ENCODE assay signal across 16 cellular contexts in genomic region chr1:207021139-207021861, GRCh38. TPM values are rescaled to one million over a fixed set of nuclear protein-coding genes. Genes with fewer than 3 reads are reported as not detected.
DNase-seq lines count a peak whose midpoint lies in the region; ATAC-seq, FAIRE-seq and TF ChIP-seq lines count a peak whose summit lies in the region.
"Had no signal": no experiment of that assay in that cellular context is flagged by ENCODE, and none has a peak within 500 bp of the region (broad histone marks: within the 10 kb centered on the region; RNA-seq: fewer than 3 reads in every experiment).

No MANE protein-coding gene starts in this region.

- BruUV-seq in IMR-90 (replicated peaks; lab: Mats Ljungman, UMichigan) = no TSS peak

- peak overlapping the region; percentile 55 for H3K27ac Mint-ChIP-seq in astrocyte (ENCODE audit: unreplicated experiment)
- H3K27ac Mint-ChIP-seq: activated naive CD8-positive, alpha-beta T cell treated with anti-CD3 and anti-CD28 coated beads, Interleukin-2, amount 10 ng/mL, durations not matched to agents 7 days and 5 days; stimulated activated naive CD8-positive, alpha-beta T cell treated with anti-CD3 and anti-CD28 coated beads, Interleukin-15, Interleukin-2, amounts not matched to agents 100 ng/mL and 50 ng/mL, for 24 hours; T-helper 1 cell treated with Interleukin-12 subunit alpha and Interleukin-12 subunit beta and Interleukin-4 antibody, amounts not matched to agents 30 μg/mL and 1 μg/mL, for 36 hours had no signal

- no peak for TF ChIP-seq POLR2A in IMR-90 (IDR thresholded peaks at IDR 0.05; ENCODE audit: low read depth, low read length)

- ATAC-seq in IMR-90 (ENCODE audit: low read depth) = peak; percentile 55
- ATAC-seq in GM18502 (IDR thresholded peaks at IDR 0.05; ENCODE audit: poor library complexity, unreplicated experiment) = no peak

- FAIRE-seq in astrocyte (lab: Jason Lieb, UNC) = no peak
- FAIRE-seq in D721Med (lab: Jason Lieb, UNC) = no peak

- TF ChIP-seq CTCF in IMR-90 (conservative IDR thresholded peaks at IDR 0.05; ENCODE audit: low read depth, low read length) (no peak), astrocyte (IDR thresholded peaks at IDR 0.05; ENCODE audit: insufficient read depth, low read depth, low read length) (no peak), hepatocyte (IDR thresholded peaks at IDR 0.05; ENCODE audit: poor library complexity) (no peak), D721Med (IDR thresholded peaks at IDR 0.05; ENCODE audit: insufficient read depth, missing control alignments) (no peak), GM20000 (IDR thresholded peaks at IDR 0.05; ENCODE audit: extremely low read depth, missing control alignments) (no peak)

- H3K14ac ChIP-seq in IMR-90 (replicated peaks; ENCODE audit: low read depth, low read length) = peak overlapping the region; percentile 74

- peak overlapping the region; percentile 28 for H3K4ac ChIP-seq in IMR-90 (ENCODE audit: low read depth, low read length)

- no peak overlapping the region for H2BK5ac ChIP-seq in IMR-90 (ENCODE audit: low read depth, low read length, poor library complexity, severe bottlenecking)

- dilution Hi-C loops in IMR-90 (cut with HindIII; ENCODE audit: low sequenced_read_pairs, unreplicated experiment) = no loop called here

- DNase-seq in IMR-90 (peak; percentile 73), astrocyte (ENCODE audit: low read depth) (peak; percentile 82), hepatocyte (ENCODE audit: low spot score) (no peak), D721Med (ENCODE audit: insufficient read length, low spot score) (no peak), GM20000 (ENCODE audit: low spot score) (no peak), NCI-H2029 (lab: John Stamatoyannopoulos, UW) (no peak)
- DNase-seq: activated naive CD8-positive, alpha-beta T cell treated with anti-CD3 and anti-CD28 coated beads, Interleukin-2, amount 10 ng/mL, durations not matched to agents 7 days and 5 days; GOT3; mesenchymal stem cell; NCI-H2081 treated with DMSO at 0.1 percent for 48 hours; stimulated activated CD4-positive, alpha-beta T cell treated with anti-CD3 and anti-CD28 coated beads, Interleukin-4, amount 100 ng/mL, for 4 hours had no signal

- H3K4me2 ChIP-seq in IMR-90 (ENCODE audit: low read depth, low read length) (no peak overlapping the region), astrocyte (ENCODE audit: low read length) (peak overlapping the region; percentile 50), hepatocyte (no peak overlapping the region)

- no peaks in the 10 kb centered on the region for H3K79me2 ChIP-seq in astrocyte (ENCODE audit: insufficient read depth, low read length)
- H3K79me2 ChIP-seq in hepatocyte = no peaks in the 10 kb centered on the region
- H3K79me2 ChIP-seq: parathyroid adenoma had no signal

- intact Hi-C loops in IMR-90 (cut with micrococcal nuclease) = no loop called here

- H2BK120ac ChIP-seq in IMR-90 (ENCODE audit: low read depth, low read length) = peak overlapping the region; percentile 7; the same call in 1 of the 2 replicates

- no peak overlapping the region for H4K91ac ChIP-seq in IMR-90 (ENCODE audit: insufficient read depth, low read depth, low read length)

- H3K27me3 ChIP-seq in IMR-90 (ENCODE audit: control insufficient read depth, insufficient read depth, low read length) (no peaks in the 10 kb centered on the region; the same call in 1 of the 2 replicates), astrocyte (ENCODE audit: insufficient read depth, low read length) (no peaks in the 10 kb centered on the region), hepatocyte (no peaks in the 10 kb centered on the region)

- TF ChIP-seq RAD21 in IMR-90 (IDR thresholded peaks at IDR 0.05; ENCODE audit: low read length) = no peak

- peaks cover 14% of the 10 kb centered on the region for H3K9me1 ChIP-seq in IMR-90 (ENCODE audit: insufficient read depth, low read length)

- H3K9ac ChIP-seq in IMR-90 (ENCODE audit: low read depth, low read length) (no peak overlapping the region), astrocyte (ENCODE audit: low read length) (peak overlapping the region; percentile 10)
- H3K9ac ChIP-seq: parathyroid adenoma had no signal

- H3K79me1 ChIP-seq in IMR-90 (ENCODE audit: low read depth in 1 of 2, low read length in 2 of 2) = no peaks in the 10 kb centered on the region

- H2BK20ac ChIP-seq in IMR-90 (ENCODE audit: low read depth, low read length) = peak overlapping the region; percentile 48; the same call in 1 of the 2 replicates

- H2BK15ac ChIP-seq in IMR-90 (ENCODE audit: low read depth, low read length) = no peak overlapping the region; the same call in 2 of the 3 replicates

- H3K27me3 Mint-ChIP-seq in astrocyte (ENCODE audit: low read depth, unreplicated experiment) = peaks cover under 1% of the 10 kb centered on the region

- WGBS in IMR-90 (ENCODE audit: extremely low coverage in 2 of 2, insufficient read length in 1 of 2), 2 experiments = 40% methylated on average over 1 of the region's 8 CpGs; no CpG with 5 or more reads in 1 of the 2 experiments
- WGBS in hepatocyte (ENCODE audit: low lambda C conversion rate, missing lambda C conversion rate) = 63% methylated on average over 8 of the region's 8 CpGs

- no peaks in the 10 kb centered on the region for H3K36me3 Mint-ChIP-seq in astrocyte (ENCODE audit: low read depth, unreplicated experiment)
- H3K36me3 Mint-ChIP-seq: activated naive CD8-positive, alpha-beta T cell treated with anti-CD3 and anti-CD28 coated beads, Interleukin-2, amount 10 ng/mL, durations not matched to agents 7 days and 5 days had no signal

- no peak overlapping the region for H3K18ac ChIP-seq in IMR-90 (ENCODE audit: low read depth, low read length)

- H4K20me1 ChIP-seq in IMR-90 (ENCODE audit: insufficient read depth, low read length) = no peaks in the 10 kb centered on the region
- no peaks in the 10 kb centered on the region for H4K20me1 ChIP-seq in astrocyte (ENCODE audit: insufficient read depth, low read length)
- H4K20me1 ChIP-seq in hepatocyte (ENCODE audit: insufficient read depth, poor library complexity, severe bottlenecking) = no peaks in the 10 kb centered on the region

- H3K23ac ChIP-seq in IMR-90 (ENCODE audit: low read depth, low read length) = 0 out of 2 replicates have a peak overlapping the region, but pooled peaks have one; percentile 16

- H4K5ac ChIP-seq in IMR-90 (ENCODE audit: low read depth, low read length) = no peak overlapping the region

- POLR2A ChIA-PET in IMR-90 (lab: Charles Lee; ENCODE audit: unreplicated experiment) = no interaction called here

- CTCF ChIA-PET in IMR-90 (lab: Yijun Ruan, JAX) = no interaction called here

- H3K56ac ChIP-seq in IMR-90 (ENCODE audit: extremely low read depth, insufficient read depth, low read length) = no peak overlapping the region

- H3K36me3 ChIP-seq in IMR-90 (ENCODE audit: control insufficient read depth, insufficient read depth, low read length) = no peaks in the 10 kb centered on the region
- H3K36me3 ChIP-seq in astrocyte (ENCODE audit: insufficient read depth, low read length) = no peaks in the 10 kb centered on the region
- H3K36me3 ChIP-seq in hepatocyte (replicated peaks; ENCODE audit: insufficient read depth, low read depth) = no peaks in the 10 kb centered on the region

- no peaks in the 10 kb centered on the region for H3K9me3 Mint-ChIP-seq in astrocyte (ENCODE audit: unreplicated experiment)
- H3K9me3 Mint-ChIP-seq: activated naive CD8-positive, alpha-beta T cell treated with anti-CD3 and anti-CD28 coated beads, Interleukin-2, amount 10 ng/mL, durations not matched to agents 7 days and 5 days; stimulated activated naive CD8-positive, alpha-beta T cell treated with anti-CD3 and anti-CD28 coated beads, Interleukin-15, Interleukin-2, amounts not matched to agents 100 ng/mL and 50 ng/mL, for 24 hours; T-helper 1 cell treated with Interleukin-12 subunit alpha and Interleukin-12 subunit beta and Interleukin-4 antibody, amounts not matched to agents 30 μg/mL and 1 μg/mL, for 36 hours had no signal

- peak overlapping the region; percentile 3; the same call in 1 of the 2 replicates for H2AK5ac ChIP-seq in IMR-90 (ENCODE audit: low read depth, low read length)

- H3K4me1 ChIP-seq in IMR-90 (ENCODE audit: control insufficient read depth, insufficient read depth, low read length) (peaks cover 6% of the 10 kb centered on the region), astrocyte (ENCODE audit: insufficient read depth, low read length) (peaks cover 41% of the 10 kb centered on the region), hepatocyte (ENCODE audit: insufficient read depth) (peaks cover 37% of the 10 kb centered on the region)
- H3K4me1 ChIP-seq: parathyroid adenoma had no signal

- H3K4me1 Mint-ChIP-seq in astrocyte (ENCODE audit: low read depth, unreplicated experiment) = peaks cover 33% of the 10 kb centered on the region

- in situ Hi-C loops in IMR-90 (cut with MboI; ENCODE audit: low sequenced_read_pairs) = no loop called here

- H3K27ac ChIP-seq in IMR-90 (ENCODE audit: insufficient read depth, low read length) (no peak overlapping the region), astrocyte (ENCODE audit: low read depth, low read length) (peak overlapping the region; percentile 45), hepatocyte (peak overlapping the region; percentile 100), temporal lobe (ENCODE audit: low read depth, low read length) (peak overlapping the region; percentile 59)
- H3K27ac ChIP-seq: parathyroid adenoma had no signal

- H3K4me3 ChIP-seq in IMR-90 (ENCODE audit: insufficient read depth, low read depth, low read length) (no peak overlapping the region), astrocyte (ENCODE audit: insufficient read depth, low read depth, low read length) (no peak overlapping the region), hepatocyte (no peak overlapping the region)

- H2AFZ ChIP-seq in IMR-90 (replicated peaks; ENCODE audit: low read length, poor library complexity) (peak overlapping the region; percentile 76), astrocyte (ENCODE audit: low read depth, low read length) (peak overlapping the region; percentile 22), hepatocyte (no peak overlapping the region)
- H2AFZ ChIP-seq: parathyroid adenoma had no signal

- H3K9me3 ChIP-seq in IMR-90 (ENCODE audit: control insufficient read depth, insufficient read depth, low read length) (no peaks in the 10 kb centered on the region), astrocyte (ENCODE audit: insufficient read depth, low read depth, low read length) (no peaks in the 10 kb centered on the region), hepatocyte (ENCODE audit: low read depth) (no peaks in the 10 kb centered on the region)

- no peaks in the 10 kb centered on the region for H3K9me2 ChIP-seq in hepatocyte (replicated peaks; ENCODE audit: insufficient read depth)

- no peak overlapping the region for H3K4me3 Mint-ChIP-seq in astrocyte (ENCODE audit: unreplicated experiment)
- H3K4me3 Mint-ChIP-seq: activated naive CD8-positive, alpha-beta T cell treated with anti-CD3 and anti-CD28 coated beads, Interleukin-2, amount 10 ng/mL, durations not matched to agents 7 days and 5 days; stimulated activated naive CD8-positive, alpha-beta T cell treated with anti-CD3 and anti-CD28 coated beads, Interleukin-15, Interleukin-2, amounts not matched to agents 100 ng/mL and 50 ng/mL, for 24 hours; T-helper 1 cell treated with Interleukin-12 subunit alpha and Interleukin-12 subunit beta and Interleukin-4 antibody, amounts not matched to agents 30 μg/mL and 1 μg/mL, for 36 hours had no signal

- peak overlapping the region; percentile 67 for H2AK9ac ChIP-seq in IMR-90 (replicated peaks; ENCODE audit: low read depth, low read length, poor library complexity)

- peak overlapping the region in 1 of 2 experiments; percentile 37; a peak in 1 of 4 replicates for H4K8ac ChIP-seq in IMR-90 (ENCODE audit: low read depth in 2 of 2, low read length in 2 of 2)

RNA-seq across cellular contexts. Expression of gene C1orf116, which starts 11.3 kb away (rescaled TPM):
- total RNA-seq in IMR-90 (2012; rRNA removed) (under 0.01 TPM in 1 of 2 replicates, not detected in the other), astrocyte (0.14 and 0.86 TPM in 2 replicates), hepatocyte (16.7 and 18.3 TPM in 2 replicates), temporal lobe (under 0.01 TPM)
- polyA plus RNA-seq in IMR-90 (2012; rRNA removed) (0.03 TPM in 1 of 2 replicates, not detected in the other), hepatocyte (15.7 and 18.7 TPM in 2 replicates)
- 0.01 TPM in 1 of 2 replicates, not detected in the other for polyA plus RNA-seq in IMR-90 (2012; cell fraction: cytosol; rRNA removed)
- polyA plus RNA-seq in IMR-90 (2012; cell fraction: nucleus; rRNA removed; ENCODE audit: low replicate concordance) = 0.01 and 0.03 TPM in 2 replicates
- total RNA-seq: activated naive CD8-positive, alpha-beta T cell treated with anti-CD3 and anti-CD28 coated beads, Interleukin-2, amount 10 ng/mL, durations not matched to agents 7 days and 5 days had no signal

RNA-seq across cellular contexts. Expression of gene YOD1, which starts 29.7 kb away (rescaled TPM):
- total RNA-seq in IMR-90 (2012; rRNA removed) (5.4 and 10.3 TPM in 2 replicates), astrocyte (13.4 and 14.8 TPM in 2 replicates), hepatocyte (25.7 and 25.8 TPM in 2 replicates), temporal lobe (14.8 TPM)
- polyA plus RNA-seq in IMR-90 (2012; rRNA removed) (1.6 and 1.8 TPM in 2 replicates), hepatocyte (4.5 and 5.6 TPM in 2 replicates)
- polyA plus RNA-seq in IMR-90 (2012; cell fraction: cytosol; rRNA removed) = 0.17 and 0.26 TPM in 2 replicates
- 0.81 and 3.8 TPM in 2 replicates for polyA plus RNA-seq in IMR-90 (2012; cell fraction: nucleus; rRNA removed; ENCODE audit: low replicate concordance)

RNA-seq across cellular contexts. Expression of gene PFKFB2, which starts 31.8 kb away (rescaled TPM):
- total RNA-seq in IMR-90 (2012; rRNA removed) = 1.3 and 1.7 TPM in 2 replicates
- polyA plus RNA-seq in IMR-90 (2012; rRNA removed) = 0.53 and 0.62 TPM in 2 replicates
- 0.14 TPM in 2 replicates for polyA plus RNA-seq in IMR-90 (2012; cell fraction: cytosol; rRNA removed)
- polyA plus RNA-seq in IMR-90 (2012; cell fraction: nucleus; rRNA removed; ENCODE audit: low replicate concordance) = 0.27 and 1.4 TPM in 2 replicates
- 6.2 and 6.9 TPM in 2 replicates for total RNA-seq in astrocyte
- total RNA-seq in hepatocyte = 19.2 and 23.6 TPM in 2 replicates
- 9.5 and 10.0 TPM in 2 replicates for polyA plus RNA-seq in hepatocyte
- total RNA-seq in temporal lobe = 6.4 TPM

RNA-seq across cellular contexts. Expression of gene FCAMR, which starts 51.0 kb away (rescaled TPM):
- total RNA-seq in IMR-90 (2012; rRNA removed) (not detected in 2 replicates), astrocyte (not detected in 2 replicates), hepatocyte (0.52 and 0.70 TPM in 2 replicates), temporal lobe (not detected)
- polyA plus RNA-seq in IMR-90 (2012; rRNA removed) (not detected in 2 replicates), hepatocyte (0.52 TPM in 1 of 2 replicates, not detected in the other)
- not detected in 2 replicates for polyA plus RNA-seq in IMR-90 (2012; cell fraction: cytosol; rRNA removed)
- 0.05 TPM in 1 of 2 replicates, not detected in the other for polyA plus RNA-seq in IMR-90 (2012; cell fraction: nucleus; rRNA removed; ENCODE audit: low replicate concordance)

Comparison
In these comparisons a context has a peak if more than half of its experiments do, and no peak if none do; other contexts are left out.
1. DNase-seq: peak in IMR-90 (single experiment) and astrocyte (single experiment); none in hepatocyte (single experiment), D721Med (single experiment), GM20000 (single experiment) and NCI-H2029 (single experiment).